In genomic region chr14:97532052-97532451, GRCh38 we compare ENCODE assay signal across 35 cellular contexts.
"Had no signal": no experiment of that assay in that cellular context is flagged by ENCODE, and none has a peak within 500 bp of the region (broad histone marks: within the 10 kb centered on the region; RNA-seq: fewer than 3 reads in every experiment).

No MANE protein-coding gene starts in this region.

- H3K27me3 ChIP-seq: MG63 had no signal

- H3K36me3 ChIP-seq: MG63 had no signal

- DNase-seq: Karpas-422, Kasumi-1, MG63, MM.1S, MV-4-11, NCI-H1048, NCI-H1092, NCI-H1092 treated with DMSO at 0.1 percent for 48 hours, NCI-H1105, NCI-H1105 treated with DMSO at 0.1 percent for 48 hours, NCI-H1417, NCI-H1417 treated with DMSO at 0.1 percent for 48 hours, NCI-H1436, NCI-H1436 treated with DMSO at 0.1 percent for 48 hours, NCI-H146, NCI-H1694, NCI-H1694 treated with DMSO at 0.1 percent for 48 hours, NCI-H187, NCI-H187 treated with DMSO at 0.1 percent for 48 hours, NCI-H1930, NCI-H2029, NCI-H2029 treated with DMSO at 0.1 percent for 48 hours, NCI-H2081, NCI-H2081 treated with DMSO at 0.1 percent for 48 hours, NCI-H2107, NCI-H2171, NCI-H2171 treated with DMSO at 0.1 percent for 48 hours, NCI-H2227 treated with DMSO at 0.1 percent for 48 hours, NCI-H226, NCI-H345, NCI-H446, NCI-H446 treated with DMSO at 0.1 percent for 48 hours, NCI-H510A, NCI-H510A treated with DMSO at 0.1 percent for 48 hours, NCI-H524 had no signal

- H3K9me3 ChIP-seq: MG63 had no signal

- H3K4me3 ChIP-seq: MG63 had no signal
